13 cellular contexts compared by ENCODE assay signal in the genomic region with DNA sequence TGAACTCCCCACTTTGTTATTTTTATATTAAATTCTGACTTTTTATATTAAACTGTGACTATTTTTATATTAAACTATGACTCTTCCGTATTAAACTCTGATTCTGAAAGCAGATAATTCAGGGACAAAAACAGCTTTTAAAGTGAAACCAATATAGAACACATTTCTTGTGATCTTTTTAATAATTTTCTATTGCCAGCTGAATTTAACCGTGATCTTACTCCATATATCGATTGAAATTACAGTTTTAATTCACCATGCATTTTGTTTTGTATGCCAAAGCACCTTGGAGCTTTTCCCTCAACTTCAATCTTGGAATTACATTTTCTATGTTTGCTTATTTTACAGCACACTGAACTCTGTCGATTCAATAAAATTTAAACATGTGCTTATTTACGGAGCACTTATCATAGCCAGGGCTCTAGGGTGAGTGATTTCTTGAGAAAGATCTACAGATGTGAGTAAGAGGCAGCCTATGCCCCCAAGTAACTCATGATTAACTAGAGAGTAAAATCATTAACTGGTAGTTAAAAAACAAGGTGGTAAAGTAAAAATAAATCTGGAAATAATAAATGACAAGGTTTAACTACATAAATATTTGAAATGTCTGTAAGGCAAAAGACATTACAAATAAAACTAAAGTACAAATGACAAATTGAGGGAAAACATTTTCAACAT.
DNase-seq lines count a peak whose midpoint lies in the region; ATAC-seq and TF ChIP-seq lines count a peak whose summit lies in the region.
"Had no signal": no experiment of that assay in that cellular context is flagged by ENCODE, and none has a peak within 500 bp of the region (broad histone marks: within the 10 kb centered on the region; RNA-seq: fewer than 3 reads in every experiment).

No MANE protein-coding gene starts in this region.

- no peaks in the 10 kb centered on the region for H3K27me3 ChIP-seq in BLaER1
- no peaks in the 10 kb centered on the region; the same call in 1 of the 2 replicates for H3K27me3 ChIP-seq in SJCRH30
- H3K27me3 ChIP-seq in foreskin keratinocyte: peaks cover 3% of the 10 kb centered on the region
- H3K27me3 ChIP-seq in rectal smooth muscle tissue (ENCODE audit: control insufficient read depth, insufficient read depth, low read length): no peaks in the 10 kb centered on the region

- peak overlapping the region; percentile 54; the same call in 1 of the 2 replicates for H3K4me2 ChIP-seq in BLaER1

- H3K9ac ChIP-seq in BLaER1 (no peak overlapping the region; the same call in 1 of the 2 replicates), rectal smooth muscle tissue (ENCODE audit: low read length) (no peak overlapping the region)

- DNase-seq in SJCRH30: no peak
- DNase-seq in foreskin keratinocyte: no peak
- no peak for DNase-seq in stimulated activated CD4-positive, alpha-beta T cell treated with anti-CD3 and anti-CD28 coated beads, Interleukin-15, amount 100 ng/mL, for 24 hours
- no peak for DNase-seq in GM19238 (ENCODE audit: insufficient read length, low spot score)
- DNase-seq in activated CD8-positive, alpha-beta T cell treated with anti-CD3 and anti-CD28 coated beads, Interleukin-2, amount 10 ng/mL, durations not matched to agents 7 days and 5 days: no peak
- no peak for DNase-seq in NK-92 treated with Interleukin-12 subunit alpha and Interleukin-12 subunit beta, amount 100 ng/mL, for 24 hours (lab: John Stamatoyannopoulos, UW)
- DNase-seq: activated effector memory CD4-positive, alpha-beta T cell treated with anti-CD3 and anti-CD28 coated beads, Interleukin-2, amount 50 U/mL, for 16 hours; effector memory CD8-positive, alpha-beta T cell; NCI-H510A treated with DMSO at 0.1 percent for 48 hours; T-helper 9 cell had no signal

- H3K27ac ChIP-seq in BLaER1 (no peak overlapping the region), SJCRH30 (no peak overlapping the region), foreskin keratinocyte (peak overlapping the region; percentile 55), rectal smooth muscle tissue (ENCODE audit: low read depth, low read length) (peak overlapping the region; percentile 38)

- no peaks in the 10 kb centered on the region for H3K9me3 Mint-ChIP-seq in activated CD8-positive, alpha-beta T cell treated with anti-CD3 and anti-CD28 coated beads, Interleukin-2, amount 10 ng/mL, durations not matched to agents 7 days and 5 days (ENCODE audit: insufficient read depth)
- H3K9me3 Mint-ChIP-seq: effector memory CD8-positive, alpha-beta T cell had no signal

- H3K27ac Mint-ChIP-seq in activated CD8-positive, alpha-beta T cell treated with anti-CD3 and anti-CD28 coated beads, Interleukin-2, amount 10 ng/mL, durations not matched to agents 7 days and 5 days: no peak overlapping the region
- H3K27ac Mint-ChIP-seq: effector memory CD8-positive, alpha-beta T cell had no signal

- H3K36me3 ChIP-seq in BLaER1: no peaks in the 10 kb centered on the region
- no peaks in the 10 kb centered on the region for H3K36me3 ChIP-seq in SJCRH30
- no peaks in the 10 kb centered on the region for H3K36me3 ChIP-seq in rectal smooth muscle tissue (ENCODE audit: control insufficient read depth, insufficient read depth, low read length)

- H3K9me3 ChIP-seq in BLaER1 (peaks cover 8% of the 10 kb centered on the region; the same call in 1 of the 2 replicates), SJCRH30 (replicated peaks) (no peaks in the 10 kb centered on the region)

- peaks cover 10% of the 10 kb centered on the region for H3K27me3 Mint-ChIP-seq in activated CD8-positive, alpha-beta T cell treated with anti-CD3 and anti-CD28 coated beads, Interleukin-2, amount 10 ng/mL, durations not matched to agents 7 days and 5 days (ENCODE audit: low read depth)

- CTCF ChIA-PET in activated CD8-positive, alpha-beta T cell treated with anti-CD3 and anti-CD28 coated beads, Interleukin-2, amount 10 ng/mL, durations not matched to agents 7 days and 5 days (lab: Charles Lee): no interaction called here

- H3K4me1 ChIP-seq in BLaER1: peaks cover 12% of the 10 kb centered on the region
- no peaks in the 10 kb centered on the region for H3K4me1 ChIP-seq in SJCRH30
- peaks cover 6% of the 10 kb centered on the region for H3K4me1 ChIP-seq in foreskin keratinocyte
- H3K4me1 ChIP-seq in rectal smooth muscle tissue (ENCODE audit: control insufficient read depth, insufficient read depth, low read length): no peaks in the 10 kb centered on the region

- H3K4me1 Mint-ChIP-seq in activated CD8-positive, alpha-beta T cell treated with anti-CD3 and anti-CD28 coated beads, Interleukin-2, amount 10 ng/mL, durations not matched to agents 7 days and 5 days (ENCODE audit: low read depth): no peaks in the 10 kb centered on the region

- no peak overlapping the region for H3K4me3 Mint-ChIP-seq in activated CD8-positive, alpha-beta T cell treated with anti-CD3 and anti-CD28 coated beads, Interleukin-2, amount 10 ng/mL, durations not matched to agents 7 days and 5 days
- H3K4me3 Mint-ChIP-seq: effector memory CD8-positive, alpha-beta T cell had no signal

- H3K36me3 Mint-ChIP-seq in activated CD8-positive, alpha-beta T cell treated with anti-CD3 and anti-CD28 coated beads, Interleukin-2, amount 10 ng/mL, durations not matched to agents 7 days and 5 days (ENCODE audit: low read depth): no peaks in the 10 kb centered on the region

- no peak for ATAC-seq in foreskin keratinocyte
- no peak for ATAC-seq in activated CD8-positive, alpha-beta T cell treated with anti-CD3 and anti-CD28 coated beads, Interleukin-2, amount 10 ng/mL, durations not matched to agents 7 days and 5 days
- ATAC-seq: effector memory CD8-positive, alpha-beta T cell had no signal

- no peaks in the 10 kb centered on the region for H4K20me1 ChIP-seq in BLaER1

- no peak for TF ChIP-seq CTCF in foreskin keratinocyte (conservative IDR thresholded peaks at IDR 0.05)

- POLR2A ChIA-PET in activated CD8-positive, alpha-beta T cell treated with anti-CD3 and anti-CD28 coated beads, Interleukin-2, amount 10 ng/mL, durations not matched to agents 7 days and 5 days (lab: Charles Lee): no interaction called here

- no peak overlapping the region for H3K4me3 ChIP-seq in BLaER1
- H3K4me3 ChIP-seq in SJCRH30: peak overlapping the region; percentile 40; the same call in 1 of the 2 replicates
- no peak overlapping the region for H3K4me3 ChIP-seq in rectal smooth muscle tissue (ENCODE audit: low read length)
- H3K4me3 ChIP-seq: lung had no signal

Comparison
In these comparisons a context has a peak if more than half of its experiments do, and no peak if none do; other contexts are left out.
1. H3K27ac ChIP-seq: peak in foreskin keratinocyte (single experiment) and rectal smooth muscle tissue (single experiment); none in BLaER1 (single experiment) and SJCRH30 (single experiment).